Comparison of ENCODE assay signal across 1 cellular context in genomic region chr9:21993893-21994525, GRCh38.
TF ChIP-seq lines count a peak whose summit lies in the region.

Gene CDKN2A, minus strand, starts transcription at chr9:21994392.

TF ChIP-seq in GM12878, 131 proteins besides CTCF, POLR2A, EP300 and RAD21 (continued from another document):
- TF ChIP-seq, protein P1, sequence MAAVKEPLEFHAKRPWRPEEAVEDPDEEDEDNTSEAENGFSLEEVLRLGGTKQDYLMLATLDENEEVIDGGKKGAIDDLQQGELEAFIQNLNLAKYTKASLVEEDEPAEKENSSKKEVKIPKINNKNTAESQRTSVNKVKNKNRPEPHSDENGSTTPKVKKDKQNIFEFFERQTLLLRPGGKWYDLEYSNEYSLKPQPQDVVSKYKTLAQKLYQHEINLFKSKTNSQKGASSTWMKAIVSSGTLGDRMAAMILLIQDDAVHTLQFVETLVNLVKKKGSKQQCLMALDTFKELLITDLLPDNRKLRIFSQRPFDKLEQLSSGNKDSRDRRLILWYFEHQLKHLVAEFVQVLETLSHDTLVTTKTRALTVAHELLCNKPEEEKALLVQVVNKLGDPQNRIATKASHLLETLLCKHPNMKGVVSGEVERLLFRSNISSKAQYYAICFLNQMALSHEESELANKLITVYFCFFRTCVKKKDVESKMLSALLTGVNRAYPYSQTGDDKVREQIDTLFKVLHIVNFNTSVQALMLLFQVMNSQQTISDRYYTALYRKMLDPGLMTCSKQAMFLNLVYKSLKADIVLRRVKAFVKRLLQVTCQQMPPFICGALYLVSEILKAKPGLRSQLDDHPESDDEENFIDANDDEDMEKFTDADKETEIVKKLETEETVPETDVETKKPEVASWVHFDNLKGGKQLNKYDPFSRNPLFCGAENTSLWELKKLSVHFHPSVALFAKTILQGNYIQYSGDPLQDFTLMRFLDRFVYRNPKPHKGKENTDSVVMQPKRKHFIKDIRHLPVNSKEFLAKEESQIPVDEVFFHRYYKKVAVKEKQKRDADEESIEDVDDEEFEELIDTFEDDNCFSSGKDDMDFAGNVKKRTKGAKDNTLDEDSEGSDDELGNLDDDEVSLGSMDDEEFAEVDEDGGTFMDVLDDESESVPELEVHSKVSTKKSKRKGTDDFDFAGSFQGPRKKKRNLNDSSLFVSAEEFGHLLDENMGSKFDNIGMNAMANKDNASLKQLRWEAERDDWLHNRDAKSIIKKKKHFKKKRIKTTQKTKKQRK (IDR thresholded peaks at IDR 0.05; ENCODE audit: low read depth, low read length) = no peak
